1 cellular context compared by ENCODE assay signal in genomic region chr2:97645700-97646629, GRCh38.
A peak's percentile ranks its signal among the peaks of the same experiment; 100 is the strongest.
TF ChIP-seq lines count a peak whose summit lies in the region.

Gene COX5B (plus strand): TSS chr2:97646062. CDS start chr2:97646087, 25 bp downstream.

TF ChIP-seq in GM12878, 131 proteins besides CTCF, POLR2A, EP300 and RAD21 (continued from another document):
- TF ChIP-seq, protein P1, sequence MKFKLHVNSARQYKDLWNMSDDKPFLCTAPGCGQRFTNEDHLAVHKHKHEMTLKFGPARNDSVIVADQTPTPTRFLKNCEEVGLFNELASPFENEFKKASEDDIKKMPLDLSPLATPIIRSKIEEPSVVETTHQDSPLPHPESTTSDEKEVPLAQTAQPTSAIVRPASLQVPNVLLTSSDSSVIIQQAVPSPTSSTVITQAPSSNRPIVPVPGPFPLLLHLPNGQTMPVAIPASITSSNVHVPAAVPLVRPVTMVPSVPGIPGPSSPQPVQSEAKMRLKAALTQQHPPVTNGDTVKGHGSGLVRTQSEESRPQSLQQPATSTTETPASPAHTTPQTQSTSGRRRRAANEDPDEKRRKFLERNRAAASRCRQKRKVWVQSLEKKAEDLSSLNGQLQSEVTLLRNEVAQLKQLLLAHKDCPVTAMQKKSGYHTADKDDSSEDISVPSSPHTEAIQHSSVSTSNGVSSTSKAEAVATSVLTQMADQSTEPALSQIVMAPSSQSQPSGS (IDR thresholded peaks at IDR 0.05; ENCODE audit: low read length), result no peak
- no peak for TF ChIP-seq PRDM15 (CRISPR knock-in tag; IDR thresholded peaks at IDR 0.05)
- TF ChIP-seq HDGF (IDR thresholded peaks at IDR 0.05), result peak; percentile 38; the same call in 1 of the 2 replicates
- TF ChIP-seq E2F8 (IDR thresholded peaks at IDR 0.05; ENCODE audit: low read depth, partially characterized antibody), result no peak
- no peak for TF ChIP-seq ZBED1 (IDR thresholded peaks at IDR 0.05; ENCODE audit: borderline replicate concordance)
- peak; percentile 84 for TF ChIP-seq POLR2AphosphoS2 (IDR thresholded peaks at IDR 0.05; ENCODE audit: low read depth, low read length)
- TF ChIP-seq ESRRA (IDR thresholded peaks at IDR 0.05; ENCODE audit: low read length), result no peak; the same call in 1 of the 2 replicates
- no peak for TF ChIP-seq NFXL1 (IDR thresholded peaks at IDR 0.05; ENCODE audit: borderline replicate concordance)
- no peak for TF ChIP-seq E2F4 (IDR thresholded peaks at IDR 0.05; ENCODE audit: low read depth, low read length)
- peak; percentile 75; the same call in 1 of the 2 replicates for TF ChIP-seq IKZF1 (conservative IDR thresholded peaks at IDR 0.05)
- TF ChIP-seq SREBF2 (IDR thresholded peaks at IDR 0.05; ENCODE audit: low read length), result no peak
- TF ChIP-seq SMAD5 (IDR thresholded peaks at IDR 0.05; ENCODE audit: low read depth), result peak; percentile 73
- TF ChIP-seq ELK1 (IDR thresholded peaks at IDR 0.05; ENCODE audit: low read depth, low read length), result peak; percentile 42; the same call in 1 of the 2 replicates
- no peak for TF ChIP-seq SIX5 (IDR thresholded peaks at IDR 0.05; ENCODE audit: low read depth, low read length, severe bottlenecking)
TF ChIP-seq in GM12878: peak in this region for 39.
